ENCODE assay signal across 39 cellular contexts in genomic region chr3:115702598-115702997, GRCh38.
"Had no signal": no experiment of that assay in that cellular context is flagged by ENCODE, and none has a peak within 500 bp of the region (broad histone marks: within the 10 kb centered on the region; RNA-seq: fewer than 3 reads in every experiment).

No MANE protein-coding gene starts in this region.

- H3K36me3 ChIP-seq: adrenal gland, ascending aorta, brain microvascular endothelial cell, breast epithelium, cardiac muscle cell had no signal

- ATAC-seq: activated naive CD4-positive, alpha-beta T cell treated with anti-CD3 and anti-CD28 coated beads, Interleukin-2, amount 50 U/mL, for 72 hours; activated naive CD8-positive, alpha-beta T cell treated with anti-CD3 and anti-CD28 coated beads, Interleukin-2, amount 50 U/mL, for 24 hours; activated T-cell treated with anti-CD3 and anti-CD28 coated beads, Interleukin-2, amount 50 U/mL, for 4 hours; activated T-cell treated with anti-CD3 and anti-CD28 coated beads, Interleukin-2, amount 50 U/mL, for 72 hours; activated T-helper 17 cell treated with anti-CD3 and anti-CD28 coated beads, Interleukin-2, amount 50 U/mL, for 72 hours; body of pancreas had no signal

- DNase-seq: activated effector memory CD4-positive, alpha-beta T cell treated with anti-CD3 and anti-CD28 coated beads, Interleukin-2, amount 50 U/mL, for 16 hours; activated effector memory CD4-positive, alpha-beta T cell treated with Interleukin-2 at 50 U/mL for 16 hours; activated gamma-delta T cell; activated gamma-delta T cell treated with Interleukin-2 at 50 U/mL for 16 hours; activated naive CD4-positive, alpha-beta T cell; activated naive CD4-positive, alpha-beta T cell treated with anti-CD3 and anti-CD28 coated beads for 36 hours; activated naive CD4-positive, alpha-beta T cell treated with anti-CD3 and anti-CD28 coated beads, Interleukin-2, amount 10 ng/mL, durations not matched to agents 7 days and 5 days; activated naive CD4-positive, alpha-beta T cell treated with anti-CD3 and anti-CD28 coated beads, Interleukin-2, amount 50 U/mL, for 16 hours; activated naive CD4-positive, alpha-beta T cell treated with Interleukin-2 at 50 U/mL for 16 hours; activated naive CD8-positive, alpha-beta T cell treated with anti-CD3 and anti-CD28 coated beads for 36 hours; activated naive CD8-positive, alpha-beta T cell treated with anti-CD3 and anti-CD28 coated beads, Interleukin-2, amount 10 ng/mL, durations not matched to agents 7 days and 5 days; activated naive CD8-positive, alpha-beta T cell treated with anti-CD3 and anti-CD28 coated beads, Interleukin-2, amount 50 U/mL, for 24 hours; activated T-cell treated with anti-CD3 and anti-CD28 coated beads for 4 hours; activated T-cell treated with anti-CD3 and anti-CD28 coated beads, Interleukin-2, amount 50 U/mL, for 1 hour; activated T-cell treated with anti-CD3 and anti-CD28 coated beads, Interleukin-2, amount 50 U/mL, for 4 hours; activated T-cell treated with anti-CD3 and anti-CD28 coated beads, Interleukin-2, amount 50 U/mL, for 48 hours; activated T-cell treated with anti-CD3 and anti-CD28 coated beads, Interleukin-2, amount 50 U/mL, for 72 hours; adrenal gland; amniotic stem cell; amygdala; anterior cingulate cortex; aorta; body of pancreas; brain microvascular endothelial cell; caudate nucleus; central memory CD4-positive, alpha-beta T cell; cerebellar nuclear complex had no signal

- H3K36me3 Mint-ChIP-seq: activated naive CD4-positive, alpha-beta T cell treated with anti-CD3 and anti-CD28 coated beads, Interleukin-2, amount 10 ng/mL, durations not matched to agents 7 days and 5 days; activated naive CD4-positive, alpha-beta T cell treated with anti-CD3 and anti-CD28 coated beads, Interleukin-2, amount 50 U/mL, for 24 hours; activated naive CD4-positive, alpha-beta T cell treated with anti-CD3 and anti-CD28 coated beads, Interleukin-2, amount 50 U/mL, for 72 hours; activated naive CD8-positive, alpha-beta T cell; activated naive CD8-positive, alpha-beta T cell treated with anti-CD3 and anti-CD28 coated beads for 36 hours; activated naive CD8-positive, alpha-beta T cell treated with anti-CD3 and anti-CD28 coated beads, Interleukin-2, amount 10 ng/mL, durations not matched to agents 7 days and 5 days had no signal

- H3K9me3 Mint-ChIP-seq: activated naive CD4-positive, alpha-beta T cell treated with anti-CD3 and anti-CD28 coated beads for 36 hours; activated naive CD4-positive, alpha-beta T cell treated with anti-CD3 and anti-CD28 coated beads, Interleukin-2, amount 10 ng/mL, durations not matched to agents 7 days and 5 days; activated naive CD4-positive, alpha-beta T cell treated with anti-CD3 and anti-CD28 coated beads, Interleukin-2, amount 50 U/mL, for 24 hours; activated naive CD4-positive, alpha-beta T cell treated with anti-CD3 and anti-CD28 coated beads, Interleukin-2, amount 50 U/mL, for 72 hours; activated naive CD8-positive, alpha-beta T cell treated with anti-CD3 and anti-CD28 coated beads for 36 hours; activated naive CD8-positive, alpha-beta T cell treated with anti-CD3 and anti-CD28 coated beads, Interleukin-2, amount 10 ng/mL, durations not matched to agents 7 days and 5 days; activated naive CD8-positive, alpha-beta T cell treated with anti-CD3 and anti-CD28 coated beads, Interleukin-2, amount 50 U/mL, for 24 hours; activated T-cell treated with anti-CD3 and anti-CD28 coated beads, Interleukin-2, amount 50 U/mL, for 4 hours; activated T-cell treated with anti-CD3 and anti-CD28 coated beads, Interleukin-2, amount 50 U/mL, for 72 hours; activated T-helper 1 cell treated with anti-CD3 and anti-CD28 coated beads, Interleukin-12 subunit alpha, Interleukin-12 subunit beta, Interleukin-2, Interleukin-4 antibody, amounts not matched to agents 30 ng/mL and 10 ng/mL and 1 ng/mL, durations not matched to agents 14 hours and 24 hours and 36 hours; activated T-helper 17 cell treated with anti-CD3 and anti-CD28 coated beads, Interleukin-2, amount 50 U/mL, for 72 hours; activated T-helper 2 cell treated with anti-CD3 and anti-CD28 coated beads, Interferon-gamma antibody, Interleukin-2, Interleukin-4, amounts not matched to agents 10 μg/mL and 5 μg/mL and 100 μg/mL, durations not matched to agents 14 hours and 24 hours and 36 hours; brain; central memory CD8-positive, alpha-beta T cell had no signal

- H3K27me3 ChIP-seq: adrenal gland, ascending aorta, body of pancreas, brain microvascular endothelial cell, breast epithelium, cardiac muscle cell had no signal

- H3K4me3 ChIP-seq: adrenal gland, ascending aorta, body of pancreas, breast epithelium, cardiac muscle cell had no signal

- H3K27ac Mint-ChIP-seq: activated naive CD4-positive, alpha-beta T cell treated with anti-CD3 and anti-CD28 coated beads for 36 hours; activated naive CD4-positive, alpha-beta T cell treated with anti-CD3 and anti-CD28 coated beads, Interleukin-2, amount 10 ng/mL, durations not matched to agents 7 days and 5 days; activated naive CD4-positive, alpha-beta T cell treated with anti-CD3 and anti-CD28 coated beads, Interleukin-2, amount 50 U/mL, for 24 hours; activated naive CD4-positive, alpha-beta T cell treated with anti-CD3 and anti-CD28 coated beads, Interleukin-2, amount 50 U/mL, for 72 hours; activated naive CD8-positive, alpha-beta T cell; activated naive CD8-positive, alpha-beta T cell treated with anti-CD3 and anti-CD28 coated beads for 36 hours; activated naive CD8-positive, alpha-beta T cell treated with anti-CD3 and anti-CD28 coated beads, Interleukin-2, amount 10 ng/mL, durations not matched to agents 7 days and 5 days; activated naive CD8-positive, alpha-beta T cell treated with anti-CD3 and anti-CD28 coated beads, Interleukin-2, amount 50 U/mL, for 24 hours; activated T-cell treated with anti-CD3 and anti-CD28 coated beads, Interleukin-2, amount 50 U/mL, for 72 hours; activated T-helper 1 cell treated with anti-CD3 and anti-CD28 coated beads, Interleukin-12 subunit alpha, Interleukin-12 subunit beta, Interleukin-2, Interleukin-4 antibody, amounts not matched to agents 30 ng/mL and 10 ng/mL and 1 ng/mL, durations not matched to agents 14 hours and 24 hours and 36 hours; activated T-helper 17 cell treated with anti-CD3 and anti-CD28 coated beads, Interleukin-2, amount 50 U/mL, for 72 hours; activated T-helper 2 cell treated with anti-CD3 and anti-CD28 coated beads, Interferon-gamma antibody, Interleukin-2, Interleukin-4, amounts not matched to agents 10 μg/mL and 5 μg/mL and 100 μg/mL, durations not matched to agents 14 hours and 24 hours and 36 hours had no signal

- H3K4me3 Mint-ChIP-seq: activated naive CD4-positive, alpha-beta T cell treated with anti-CD3 and anti-CD28 coated beads for 36 hours; activated naive CD4-positive, alpha-beta T cell treated with anti-CD3 and anti-CD28 coated beads, Interleukin-2, amount 10 ng/mL, durations not matched to agents 7 days and 5 days; activated naive CD4-positive, alpha-beta T cell treated with anti-CD3 and anti-CD28 coated beads, Interleukin-2, amount 50 U/mL, for 24 hours; activated naive CD8-positive, alpha-beta T cell; activated naive CD8-positive, alpha-beta T cell treated with anti-CD3 and anti-CD28 coated beads for 36 hours; activated naive CD8-positive, alpha-beta T cell treated with anti-CD3 and anti-CD28 coated beads, Interleukin-2, amount 10 ng/mL, durations not matched to agents 7 days and 5 days; activated naive CD8-positive, alpha-beta T cell treated with anti-CD3 and anti-CD28 coated beads, Interleukin-2, amount 50 U/mL, for 24 hours; activated T-cell treated with anti-CD3 and anti-CD28 coated beads, Interleukin-2, amount 50 U/mL, for 4 hours; activated T-cell treated with anti-CD3 and anti-CD28 coated beads, Interleukin-2, amount 50 U/mL, for 72 hours; activated T-helper 1 cell treated with anti-CD3 and anti-CD28 coated beads, Interleukin-12 subunit alpha, Interleukin-12 subunit beta, Interleukin-2, Interleukin-4 antibody, amounts not matched to agents 30 ng/mL and 10 ng/mL and 1 ng/mL, durations not matched to agents 14 hours and 24 hours and 36 hours; activated T-helper 17 cell treated with anti-CD3 and anti-CD28 coated beads, Interleukin-2, amount 50 U/mL, for 72 hours; brain; central memory CD8-positive, alpha-beta T cell had no signal

- H3K27me3 Mint-ChIP-seq: activated naive CD4-positive, alpha-beta T cell treated with anti-CD3 and anti-CD28 coated beads, Interleukin-2, amount 10 ng/mL, durations not matched to agents 7 days and 5 days; brain had no signal

- FAIRE-seq: bronchial epithelial cell had no signal

- H3K4me1 Mint-ChIP-seq: activated naive CD4-positive, alpha-beta T cell treated with anti-CD3 and anti-CD28 coated beads, Interleukin-2, amount 10 ng/mL, durations not matched to agents 7 days and 5 days; activated naive CD4-positive, alpha-beta T cell treated with anti-CD3 and anti-CD28 coated beads, Interleukin-2, amount 50 U/mL, for 24 hours; activated naive CD8-positive, alpha-beta T cell treated with anti-CD3 and anti-CD28 coated beads for 36 hours; activated naive CD8-positive, alpha-beta T cell treated with anti-CD3 and anti-CD28 coated beads, Interleukin-2, amount 10 ng/mL, durations not matched to agents 7 days and 5 days; activated naive CD8-positive, alpha-beta T cell treated with anti-CD3 and anti-CD28 coated beads, Interleukin-2, amount 50 U/mL, for 24 hours had no signal

- H3K9me3 ChIP-seq: adrenal gland, ascending aorta, body of pancreas, breast epithelium had no signal

- H3K27ac ChIP-seq: adrenal gland, body of pancreas, brain microvascular endothelial cell, breast epithelium, cardiac muscle cell had no signal

- H3K4me1 ChIP-seq: breast epithelium had no signal
